Comparison of ENCODE assay signal across 8 cellular contexts in genomic region chr9:84851935-84852585, GRCh38.
DNase-seq lines count a peak whose midpoint lies in the region; ATAC-seq, FAIRE-seq and TF ChIP-seq lines count a peak whose summit lies in the region.

No MANE protein-coding gene starts in this region.

- H3K4me1 Mint-ChIP-seq in stimulated activated effector memory CD8-positive, alpha-beta T cell treated with anti-CD3 and anti-CD28 coated beads, Interleukin-12 subunit alpha, Interleukin-12 subunit beta, amount 100 ng/mL, for 72 hours: no peaks in the 10 kb centered on the region

- ATAC-seq in PC-3 (no peak), psoas muscle (peak; percentile 60 to 91 (median 81)), GM18868 (IDR thresholded peaks at IDR 0.05; ENCODE audit: unreplicated experiment) (no peak), HG03521 (IDR thresholded peaks at IDR 0.05; ENCODE audit: unreplicated experiment) (no peak), GM18909 (IDR thresholded peaks at IDR 0.05; ENCODE audit: poor library complexity, unreplicated experiment) (no peak)
- ATAC-seq in stimulated activated effector memory CD8-positive, alpha-beta T cell treated with anti-CD3 and anti-CD28 coated beads, Interleukin-12 subunit alpha, Interleukin-12 subunit beta, amount 100 ng/mL, for 72 hours: no peak

- CTCF ChIA-PET in PC-3 (lab: Charles Lee): interaction anchor here (0.6 kb wide), 1 partner anchor 758 kb away, joined by 5 read pairs; no protein-coding TSS in a partner anchor

- BruUV-seq in PC-3 (replicated peaks; lab: Mats Ljungman, UMichigan): no TSS peak

- H3K9me3 Mint-ChIP-seq in stimulated activated effector memory CD8-positive, alpha-beta T cell treated with anti-CD3 and anti-CD28 coated beads, Interleukin-12 subunit alpha, Interleukin-12 subunit beta, amount 100 ng/mL, for 72 hours: no peaks in the 10 kb centered on the region

- H3K9me2 ChIP-seq in PC-3 (replicated peaks; ENCODE audit: low read length): no peaks in the 10 kb centered on the region

- no peak overlapping the region for H3K4me3 Mint-ChIP-seq in stimulated activated effector memory CD8-positive, alpha-beta T cell treated with anti-CD3 and anti-CD28 coated beads, Interleukin-12 subunit alpha, Interleukin-12 subunit beta, amount 100 ng/mL, for 72 hours

- H3K27me3 ChIP-seq in PC-3 (ENCODE audit: low read length) (no peaks in the 10 kb centered on the region), psoas muscle (ENCODE audit: insufficient read depth in 3 of 3, low read length in 2 of 3) (no peaks in the 10 kb centered on the region)

- no peaks in the 10 kb centered on the region for H3K79me2 ChIP-seq in PC-3 (ENCODE audit: low read length)

- no peaks in the 10 kb centered on the region for H3K36me3 Mint-ChIP-seq in stimulated activated effector memory CD8-positive, alpha-beta T cell treated with anti-CD3 and anti-CD28 coated beads, Interleukin-12 subunit alpha, Interleukin-12 subunit beta, amount 100 ng/mL, for 72 hours

- WGBS in psoas muscle, 3 donors: 40 to 52% (median 42%) methylated on average over 10 of the region's 10 CpGs

- no peaks in the 10 kb centered on the region for H3K9me3 ChIP-seq in PC-3 (ENCODE audit: low read length)
- no peaks in the 10 kb centered on the region for H3K9me3 ChIP-seq in psoas muscle

- POLR2A ChIA-PET in PC-3 (lab: Charles Lee; ENCODE audit: unreplicated experiment): no interaction called here

- H3K4me1 ChIP-seq in PC-3 (ENCODE audit: insufficient read depth, low read length): no peaks in the 10 kb centered on the region
- H3K4me1 ChIP-seq in psoas muscle: peaks cover 20% of the 10 kb centered on the region

- no peak for TF ChIP-seq POLR2A in H54 (IDR thresholded peaks at IDR 0.05; ENCODE audit: low read depth, low read length)

- H3K27ac ChIP-seq in PC-3 (ENCODE audit: low read length) (no peak overlapping the region), psoas muscle (peak overlapping the region; percentile 11)

- intact Hi-C loops in PC-3 (cut with micrococcal nuclease): no loop called here
- intact Hi-C loops in psoas muscle (cut with DNase I): no loop called here

- peak; percentile 65 for FAIRE-seq in H54 (lab: Jason Lieb, UNC)

- H3K27ac Mint-ChIP-seq in stimulated activated effector memory CD8-positive, alpha-beta T cell treated with anti-CD3 and anti-CD28 coated beads, Interleukin-12 subunit alpha, Interleukin-12 subunit beta, amount 100 ng/mL, for 72 hours: no peak overlapping the region

- no peak overlapping the region for H3K9ac ChIP-seq in PC-3 (ENCODE audit: low read length)

- no peaks in the 10 kb centered on the region for H4K20me1 ChIP-seq in PC-3 (ENCODE audit: low read length)

- H3F3A ChIP-seq in PC-3 (ENCODE audit: low read length, unreplicated experiment): no peaks in the 10 kb centered on the region

- H3K4me2 ChIP-seq in PC-3 (ENCODE audit: low read length): no peak overlapping the region

- peak; percentile 22 for DNase-seq in H54 (ENCODE audit: insufficient read length, low spot score)
- DNase-seq in PC-3: peak; percentile 52
- DNase-seq in fibroblast of mammary gland (ENCODE audit: low read depth): peak; percentile 93
- DNase-seq in psoas muscle: peak in 1 of 2 donors; percentile 22
- no peak for DNase-seq in stimulated activated effector memory CD8-positive, alpha-beta T cell treated with anti-CD3 and anti-CD28 coated beads, Interleukin-12 subunit alpha, Interleukin-12 subunit beta, amount 100 ng/mL, for 72 hours (ENCODE audit: low spot score in 2 of 2)

- H3K36me3 ChIP-seq in PC-3 (ENCODE audit: low read depth, low read length) (no peaks in the 10 kb centered on the region), psoas muscle (ENCODE audit: insufficient read depth in 1 of 2, low read depth in 1 of 2) (no peaks in the 10 kb centered on the region)

- TF ChIP-seq CTCF in PC-3 (conservative IDR thresholded peaks at IDR 0.05; ENCODE audit: low read depth, low read length) (no peak), fibroblast of mammary gland (conservative IDR thresholded peaks at IDR 0.05; ENCODE audit: control insufficient read depth, insufficient read depth, low read depth, low read length) (no peak), psoas muscle (IDR thresholded peaks at IDR 0.05) (no peak)

- no peak overlapping the region for H3K4me3 ChIP-seq in PC-3 (ENCODE audit: low read length)
- no peak overlapping the region for H3K4me3 ChIP-seq in fibroblast of mammary gland (ENCODE audit: control insufficient read depth, low read depth, low read length)
- H3K4me3 ChIP-seq in psoas muscle: no peak overlapping the region

- no peak overlapping the region for H2AFZ ChIP-seq in PC-3 (ENCODE audit: low read length)

Comparison
In these comparisons a context has a peak if more than half of its experiments do, and no peak if none do; other contexts are left out.
1. DNase-seq: peak in H54 (single experiment), PC-3 (single experiment) and fibroblast of mammary gland (single experiment); none in stimulated activated effector memory CD8-positive, alpha-beta T cell treated with anti-CD3 and anti-CD28 coated beads, Interleukin-12 subunit alpha, Interleukin-12 subunit beta, amount 100 ng/mL, for 72 hours (0 of 2).
2. ATAC-seq: peak in psoas muscle (4 of 4); none in PC-3 (single experiment), GM18868 (single experiment), stimulated activated effector memory CD8-positive, alpha-beta T cell treated with anti-CD3 and anti-CD28 coated beads, Interleukin-12 subunit alpha, Interleukin-12 subunit beta, amount 100 ng/mL, for 72 hours (single experiment), HG03521 (single experiment) and GM18909 (single experiment).